2 cellular contexts compared by ENCODE assay signal in the genomic region with DNA sequence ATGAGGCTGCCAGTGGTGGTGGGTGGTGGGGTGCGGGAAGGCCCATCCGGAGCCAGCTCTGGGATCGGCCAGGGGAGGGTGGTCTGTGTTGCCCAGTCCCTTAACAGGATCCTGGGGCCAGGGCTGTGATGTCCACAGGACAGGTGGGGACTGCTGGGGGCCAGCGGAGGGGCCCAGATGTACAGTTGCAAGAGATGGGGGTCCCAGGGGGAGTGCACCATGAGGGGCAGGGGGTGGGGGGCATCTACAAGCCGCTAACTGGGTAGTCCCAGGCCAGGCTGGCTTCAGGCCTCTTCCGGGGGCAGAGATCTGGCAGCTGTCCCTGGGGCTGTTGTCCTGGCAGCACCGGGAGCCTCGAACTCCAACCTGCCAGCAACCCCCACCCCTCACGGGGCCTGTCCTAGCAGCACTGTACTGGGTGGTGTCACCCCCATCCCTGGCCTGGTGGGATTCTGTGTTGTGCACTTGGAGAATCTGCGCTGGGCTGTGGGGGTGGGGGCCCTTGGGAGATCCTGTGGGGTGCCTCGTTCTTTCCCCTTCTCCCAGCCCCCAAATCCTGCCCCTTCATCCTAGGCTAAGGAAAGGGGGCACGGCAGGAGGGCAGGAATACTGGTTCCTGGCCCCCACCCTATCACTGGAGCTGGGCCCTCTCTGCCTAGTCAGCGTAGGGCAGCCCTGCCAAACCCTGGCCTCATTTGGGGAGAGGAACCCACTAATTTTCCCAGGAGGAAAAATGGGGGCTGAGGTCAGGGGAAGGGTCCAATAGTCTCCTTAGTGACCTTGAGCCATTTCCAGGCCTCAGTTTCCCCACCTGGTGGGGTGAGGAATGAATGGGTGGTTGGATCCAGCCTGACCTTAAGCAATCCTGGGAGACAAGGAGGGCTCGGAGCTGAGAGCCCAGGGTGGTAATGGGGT.
TF ChIP-seq lines count a peak whose summit lies in the region.

No MANE protein-coding gene starts in this region.

TF ChIP-seq in SK-N-SH, 30 proteins besides CTCF, POLR2A, EP300 and RAD21 (continued from another document):
- TF ChIP-seq, protein P1, sequence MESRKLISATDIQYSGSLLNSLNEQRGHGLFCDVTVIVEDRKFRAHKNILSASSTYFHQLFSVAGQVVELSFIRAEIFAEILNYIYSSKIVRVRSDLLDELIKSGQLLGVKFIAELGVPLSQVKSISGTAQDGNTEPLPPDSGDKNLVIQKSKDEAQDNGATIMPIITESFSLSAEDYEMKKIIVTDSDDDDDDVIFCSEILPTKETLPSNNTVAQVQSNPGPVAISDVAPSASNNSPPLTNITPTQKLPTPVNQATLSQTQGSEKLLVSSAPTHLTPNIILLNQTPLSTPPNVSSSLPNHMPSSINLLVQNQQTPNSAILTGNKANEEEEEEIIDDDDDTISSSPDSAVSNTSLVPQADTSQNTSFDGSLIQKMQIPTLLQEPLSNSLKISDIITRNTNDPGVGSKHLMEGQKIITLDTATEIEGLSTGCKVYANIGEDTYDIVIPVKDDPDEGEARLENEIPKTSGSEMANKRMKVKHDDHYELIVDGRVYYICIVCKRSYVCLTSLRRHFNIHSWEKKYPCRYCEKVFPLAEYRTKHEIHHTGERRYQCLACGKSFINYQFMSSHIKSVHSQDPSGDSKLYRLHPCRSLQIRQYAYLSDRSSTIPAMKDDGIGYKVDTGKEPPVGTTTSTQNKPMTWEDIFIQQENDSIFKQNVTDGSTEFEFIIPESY (IDR thresholded peaks at IDR 0.05; ENCODE audit: borderline replicate concordance, low read depth), result no peak
- TF ChIP-seq, protein P2, sequence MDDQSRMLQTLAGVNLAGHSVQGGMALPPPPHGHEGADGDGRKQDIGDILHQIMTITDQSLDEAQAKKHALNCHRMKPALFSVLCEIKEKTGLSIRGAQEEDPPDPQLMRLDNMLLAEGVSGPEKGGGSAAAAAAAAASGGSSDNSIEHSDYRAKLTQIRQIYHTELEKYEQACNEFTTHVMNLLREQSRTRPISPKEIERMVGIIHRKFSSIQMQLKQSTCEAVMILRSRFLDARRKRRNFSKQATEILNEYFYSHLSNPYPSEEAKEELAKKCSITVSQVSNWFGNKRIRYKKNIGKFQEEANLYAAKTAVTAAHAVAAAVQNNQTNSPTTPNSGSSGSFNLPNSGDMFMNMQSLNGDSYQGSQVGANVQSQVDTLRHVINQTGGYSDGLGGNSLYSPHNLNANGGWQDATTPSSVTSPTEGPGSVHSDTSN (IDR thresholded peaks at IDR 0.05), result no peak
- no peak for TF ChIP-seq FOSL2 (IDR thresholded peaks at IDR 0.05; ENCODE audit: borderline replicate concordance, low read depth)

TF ChIP-seq in SK-N-SH treated with all-trans-retinoic acid at 6 μM for 48 hours, 23 proteins besides CTCF, POLR2A, EP300 and RAD21 (continued from another document):
- TF ChIP-seq, protein P3, sequence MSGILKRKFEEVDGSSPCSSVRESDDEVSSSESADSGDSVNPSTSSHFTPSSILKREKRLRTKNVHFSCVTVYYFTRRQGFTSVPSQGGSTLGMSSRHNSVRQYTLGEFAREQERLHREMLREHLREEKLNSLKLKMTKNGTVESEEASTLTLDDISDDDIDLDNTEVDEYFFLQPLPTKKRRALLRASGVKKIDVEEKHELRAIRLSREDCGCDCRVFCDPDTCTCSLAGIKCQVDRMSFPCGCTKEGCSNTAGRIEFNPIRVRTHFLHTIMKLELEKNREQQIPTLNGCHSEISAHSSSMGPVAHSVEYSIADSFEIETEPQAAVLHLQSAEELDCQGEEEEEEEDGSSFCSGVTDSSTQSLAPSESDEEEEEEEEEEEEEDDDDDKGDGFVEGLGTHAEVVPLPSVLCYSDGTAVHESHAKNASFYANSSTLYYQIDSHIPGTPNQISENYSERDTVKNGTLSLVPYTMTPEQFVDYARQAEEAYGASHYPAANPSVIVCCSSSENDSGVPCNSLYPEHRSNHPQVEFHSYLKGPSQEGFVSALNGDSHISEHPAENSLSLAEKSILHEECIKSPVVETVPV (CRISPR knock-in tag; IDR thresholded peaks at IDR 0.05), result no peak
- TF ChIP-seq TOX (CRISPR knock-in tag; IDR thresholded peaks at IDR 0.05; ENCODE audit: borderline replicate concordance) (no peak), ZNF8 (CRISPR knock-in tag; IDR thresholded peaks at IDR 0.05) (no peak), BACH2 (CRISPR knock-in tag; IDR thresholded peaks at IDR 0.05; ENCODE audit: borderline replicate concordance) (no peak), ZFP30 (CRISPR knock-in tag; IDR thresholded peaks at IDR 0.05) (no peak), TCF4 (CRISPR knock-in tag; IDR thresholded peaks at IDR 0.05; ENCODE audit: borderline replicate concordance) (no peak), CSDC2 (CRISPR knock-in tag; IDR thresholded peaks at IDR 0.05) (no peak)
- TF ChIP-seq, protein P4, sequence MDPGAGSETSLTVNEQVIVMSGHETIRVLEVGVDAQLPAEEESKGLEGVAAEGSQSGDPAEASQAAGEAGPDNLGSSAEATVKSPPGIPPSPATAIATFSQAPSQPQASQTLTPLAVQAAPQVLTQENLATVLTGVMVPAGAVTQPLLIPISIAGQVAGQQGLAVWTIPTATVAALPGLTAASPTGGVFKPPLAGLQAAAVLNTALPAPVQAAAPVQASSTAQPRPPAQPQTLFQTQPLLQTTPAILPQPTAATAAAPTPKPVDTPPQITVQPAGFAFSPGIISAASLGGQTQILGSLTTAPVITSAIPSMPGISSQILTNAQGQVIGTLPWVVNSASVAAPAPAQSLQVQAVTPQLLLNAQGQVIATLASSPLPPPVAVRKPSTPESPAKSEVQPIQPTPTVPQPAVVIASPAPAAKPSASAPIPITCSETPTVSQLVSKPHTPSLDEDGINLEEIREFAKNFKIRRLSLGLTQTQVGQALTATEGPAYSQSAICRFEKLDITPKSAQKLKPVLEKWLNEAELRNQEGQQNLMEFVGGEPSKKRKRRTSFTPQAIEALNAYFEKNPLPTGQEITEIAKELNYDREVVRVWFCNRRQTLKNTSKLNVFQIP (CRISPR knock-in tag; IDR thresholded peaks at IDR 0.05; ENCODE audit: borderline replicate concordance, low read depth), result no peak
